ENCODE assay signal across 8 cellular contexts in the genomic region with DNA sequence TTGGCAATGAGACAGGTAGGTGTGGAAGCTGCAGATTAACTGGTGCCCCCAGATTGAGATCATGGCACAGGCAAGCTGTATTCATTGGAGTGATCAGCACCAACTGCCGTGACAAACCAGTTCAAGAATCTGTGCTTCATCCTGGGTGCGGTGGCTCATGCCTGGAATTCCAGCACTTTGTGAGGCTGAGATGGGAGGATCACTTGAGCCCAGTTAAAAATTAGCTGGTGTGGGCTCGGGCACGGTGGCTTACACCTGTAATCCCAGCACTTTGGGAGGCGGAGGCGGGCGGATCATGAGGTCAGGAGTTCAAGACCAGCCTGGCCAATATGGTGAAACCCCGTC. TPM values are rescaled to one million over a fixed set of nuclear protein-coding genes. Genes with fewer than 3 reads are reported as not detected.
A peak's percentile ranks its signal among the peaks of the same experiment; 100 is the strongest.
DNase-seq lines count a peak whose midpoint lies in the region; ATAC-seq, FAIRE-seq and TF ChIP-seq lines count a peak whose summit lies in the region.
"Not testable (repeated sequence)": the region's sequence is repeated elsewhere in the genome, so short reads cannot be mapped to it uniquely, and the experiment has no call there.

No MANE protein-coding gene starts in this region.

- H3K27ac ChIP-seq in CD4-positive, alpha-beta memory T cell (ENCODE audit: low read depth, low read length); naive thymus-derived CD4-positive, alpha-beta T cell (ENCODE audit: low read depth, low read length): not testable (repeated sequence)
- peak overlapping the region; percentile 98 for H3K27ac ChIP-seq in astrocyte (ENCODE audit: low read depth, low read length)
- H3K27ac ChIP-seq in esophagus (ENCODE audit: low read depth in 2 of 2, low read length in 1 of 2), result peak overlapping the region; percentile 20 to 73
- peak overlapping the region; percentile 75 to 83 for H3K27ac ChIP-seq in kidney (ENCODE audit: low read depth in 2 of 2, low read length in 2 of 2)
- peak overlapping the region in 4 of 5 donors; percentile 69 to 79 (median 75) for H3K27ac ChIP-seq in stomach

- CTCF ChIA-PET in CD4-positive, alpha-beta memory T cell (lab: Charles Lee; ENCODE audit: partially characterized antibody), result interaction anchor here (1.4 to 3.0 kb wide), 3 partner anchors 7 to 72 kb away, joined by 3 to 20 read pairs (median 5); no protein-coding TSS in a partner anchor
- CTCF ChIA-PET in naive thymus-derived CD4-positive, alpha-beta T cell (lab: Charles Lee), result interaction anchor here (0.7 kb wide), 1 partner anchor 81 kb away, joined by 3 read pairs; no protein-coding TSS in a partner anchor

- not testable (repeated sequence) for H3K9me3 ChIP-seq in CD4-positive, alpha-beta memory T cell (ENCODE audit: control insufficient read depth in 1 of 2, low read length in 2 of 2); T-helper 17 cell (ENCODE audit: control insufficient read depth, low read length, poor library complexity, severe bottlenecking); astrocyte (ENCODE audit: insufficient read depth, low read depth, low read length); esophagus (ENCODE audit: control insufficient read depth in 2 of 2, insufficient read depth in 1 of 2, low read depth in 1 of 2, low read length in 1 of 2); kidney (ENCODE audit: control insufficient read depth in 1 of 2, low read length in 2 of 2); naive thymus-derived CD4-positive, alpha-beta T cell (ENCODE audit: control insufficient read depth in 2 of 3, low read length in 3 of 3); stomach

- H3K9me3 Mint-ChIP-seq in CD4-positive, alpha-beta memory T cell; IgD-negative memory B cell; astrocyte (ENCODE audit: unreplicated experiment); naive thymus-derived CD4-positive, alpha-beta T cell: not testable (repeated sequence)

- H3K27ac Mint-ChIP-seq in CD4-positive, alpha-beta memory T cell, result peak overlapping the region in 6 of 7 donors; percentile 32 to 86 (median 62)
- H3K27ac Mint-ChIP-seq in IgD-negative memory B cell (peak overlapping the region in 2 of 3 donors; percentile 35 to 39), T-helper 17 cell (peak overlapping the region; percentile 91), astrocyte (ENCODE audit: unreplicated experiment) (peak overlapping the region; percentile 99)
- H3K27ac Mint-ChIP-seq in naive thymus-derived CD4-positive, alpha-beta T cell, result peak overlapping the region in 5 of 9 donors; percentile 10 to 85 (median 52)

- H3K36me3 ChIP-seq in CD4-positive, alpha-beta memory T cell (ENCODE audit: insufficient read depth, low read length), result peaks cover 41% of the 10 kb centered on the region
- H3K36me3 ChIP-seq in astrocyte (ENCODE audit: insufficient read depth, low read length) (peaks cover 18% of the 10 kb centered on the region), esophagus (ENCODE audit: control insufficient read depth in 2 of 2, insufficient read depth in 2 of 2, low read length in 1 of 2) (peaks cover 3 to 22% of the 10 kb centered on the region in 2 donors), kidney (ENCODE audit: control insufficient read depth in 1 of 2, insufficient read depth in 2 of 2, low read length in 2 of 2) (peaks cover 24 to 46% of the 10 kb centered on the region in 2 donors), stomach (peaks cover 41 to 92% (median 86%) of the 10 kb centered on the region in 4 donors)
- peaks cover 6 to 50% (median 21%) of the 10 kb centered on the region in 3 experiments for H3K36me3 ChIP-seq in naive thymus-derived CD4-positive, alpha-beta T cell (ENCODE audit: control insufficient read depth in 2 of 3, insufficient read depth in 3 of 3, low read length in 3 of 3)

- not testable (repeated sequence) for TF ChIP-seq POLR2A in stomach (IDR thresholded peaks at IDR 0.05)

- H3K4me1 Mint-ChIP-seq in CD4-positive, alpha-beta memory T cell, result peaks cover 30 to 45% (median 38%) of the 10 kb centered on the region in 4 donors
- H3K4me1 Mint-ChIP-seq in IgD-negative memory B cell (peaks cover 17 to 30% (median 27%) of the 10 kb centered on the region in 3 donors), T-helper 17 cell (peaks cover 36% of the 10 kb centered on the region), astrocyte (ENCODE audit: low read depth, unreplicated experiment) (peaks cover 40% of the 10 kb centered on the region)
- H3K4me1 Mint-ChIP-seq in naive thymus-derived CD4-positive, alpha-beta T cell, result peaks cover 4 to 38% (median 15%) of the 10 kb centered on the region in 7 donors

- TF ChIP-seq CTCF in astrocyte (IDR thresholded peaks at IDR 0.05; ENCODE audit: insufficient read depth, low read depth, low read length); kidney (IDR thresholded peaks at IDR 0.05; ENCODE audit: borderline replicate concordance, extremely low read depth, insufficient read depth); stomach (IDR thresholded peaks at IDR 0.05): not testable (repeated sequence)

- H3K27me3 Mint-ChIP-seq in CD4-positive, alpha-beta memory T cell; IgD-negative memory B cell; T-helper 17 cell; astrocyte (ENCODE audit: low read depth, unreplicated experiment); naive thymus-derived CD4-positive, alpha-beta T cell: not testable (repeated sequence)

- H3K4me1 ChIP-seq in CD4-positive, alpha-beta memory T cell (ENCODE audit: insufficient read depth, low read length), result peaks cover 27% of the 10 kb centered on the region
- H3K4me1 ChIP-seq in astrocyte (ENCODE audit: insufficient read depth, low read length), result peaks cover 48% of the 10 kb centered on the region
- not testable (repeated sequence) for H3K4me1 ChIP-seq in esophagus (ENCODE audit: control insufficient read depth in 2 of 2, insufficient read depth in 2 of 2, low read length in 1 of 2)
- peaks cover 9 to 45% of the 10 kb centered on the region in 2 donors for H3K4me1 ChIP-seq in kidney (ENCODE audit: control insufficient read depth in 1 of 2, insufficient read depth in 1 of 2, low read depth in 1 of 2, low read length in 2 of 2)
- peaks cover 0 to 16% of the 10 kb centered on the region in 2 donors for H3K4me1 ChIP-seq in naive thymus-derived CD4-positive, alpha-beta T cell (ENCODE audit: control insufficient read depth in 2 of 2, insufficient read depth in 2 of 2, low read length in 2 of 2)
- peaks cover 0 to 72% (median 30%) of the 10 kb centered on the region in 4 donors for H3K4me1 ChIP-seq in stomach

- not testable (repeated sequence) for H2AFZ ChIP-seq in astrocyte (ENCODE audit: low read depth, low read length)

- not testable (repeated sequence) for H3K4me3 ChIP-seq in CD4-positive, alpha-beta memory T cell (ENCODE audit: low read length in 2 of 2); esophagus (ENCODE audit: low read depth in 1 of 2, low read length in 2 of 2); kidney (ENCODE audit: low read length in 2 of 2); naive thymus-derived CD4-positive, alpha-beta T cell (ENCODE audit: low read length); stomach
- peak overlapping the region; percentile 35 for H3K4me3 ChIP-seq in astrocyte (ENCODE audit: insufficient read depth, low read depth, low read length)

- not testable (repeated sequence) for H4K20me1 ChIP-seq in astrocyte (ENCODE audit: insufficient read depth, low read length)

- WGBS in esophagus, 2 donors, result 91 to 93% methylated on average over 8 of the region's 8 CpGs
- WGBS in stomach, 5 donors, result 90 to 97% (median 96%) methylated on average over 7 to 8 of the region's 8 CpGs

- FAIRE-seq in astrocyte (lab: Jason Lieb, UNC); kidney (lab: Jason Lieb, UNC): not testable (repeated sequence)

- H3K9ac ChIP-seq in astrocyte (ENCODE audit: low read length) (peak overlapping the region; percentile 79), kidney (ENCODE audit: low read length in 2 of 2) (peak overlapping the region in 1 of 2 donors; percentile 22)

- intact Hi-C loops in CD4-positive, alpha-beta memory T cell (cut with micrococcal nuclease); kidney (cut with DNase I); naive thymus-derived CD4-positive, alpha-beta T cell (cut with micrococcal nuclease); stomach (cut with DNase I; ENCODE audit: low total_unique reads): not testable (repeated sequence)

- H3K27me3 ChIP-seq in CD4-positive, alpha-beta memory T cell (ENCODE audit: insufficient read depth, low read length); astrocyte (ENCODE audit: insufficient read depth, low read length); esophagus (ENCODE audit: control insufficient read depth in 1 of 2, insufficient read depth in 2 of 2, low read length in 2 of 2); naive thymus-derived CD4-positive, alpha-beta T cell (ENCODE audit: control insufficient read depth in 2 of 2, insufficient read depth in 2 of 2, low read length in 2 of 2); stomach: not testable (repeated sequence)

- not testable (repeated sequence) for H3K4me3 Mint-ChIP-seq in CD4-positive, alpha-beta memory T cell; IgD-negative memory B cell; T-helper 17 cell; astrocyte (ENCODE audit: unreplicated experiment); naive thymus-derived CD4-positive, alpha-beta T cell

- peaks cover 58 to 66% of the 10 kb centered on the region in 2 donors for H3K36me3 Mint-ChIP-seq in CD4-positive, alpha-beta memory T cell
- peaks cover 11% of the 10 kb centered on the region for H3K36me3 Mint-ChIP-seq in IgD-negative memory B cell
- peaks cover 12% of the 10 kb centered on the region for H3K36me3 Mint-ChIP-seq in T-helper 17 cell (ENCODE audit: low read depth)
- peaks cover 13% of the 10 kb centered on the region for H3K36me3 Mint-ChIP-seq in astrocyte (ENCODE audit: low read depth, unreplicated experiment)
- peaks cover 11 to 46% (median 35%) of the 10 kb centered on the region in 5 donors for H3K36me3 Mint-ChIP-seq in naive thymus-derived CD4-positive, alpha-beta T cell

- H3K4me2 ChIP-seq in astrocyte (ENCODE audit: low read length), result peak overlapping the region; percentile 83

- POLR2A ChIA-PET in CD4-positive, alpha-beta memory T cell (lab: Charles Lee; ENCODE audit: partially characterized antibody), result interaction anchor here (8.3 kb wide), 1 partner anchor 33 kb away, joined by 84 read pairs; a partner anchor contains a TSS
- POLR2A ChIA-PET in naive thymus-derived CD4-positive, alpha-beta T cell (lab: Charles Lee), result interaction anchor here (2.8 kb wide), 1 partner anchor 32 kb away, joined by 9 read pairs; no protein-coding TSS in a partner anchor

- ATAC-seq in T-helper 17 cell; naive thymus-derived CD4-positive, alpha-beta T cell: not testable (repeated sequence)

- DNase-seq in CD4-positive, alpha-beta memory T cell; T-helper 17 cell; kidney; naive thymus-derived CD4-positive, alpha-beta T cell; stomach: not testable (repeated sequence)
- peak; percentile 81 for DNase-seq in astrocyte (ENCODE audit: low read depth)

- peaks cover 14% of the 10 kb centered on the region for H3K79me2 ChIP-seq in astrocyte (ENCODE audit: insufficient read depth, low read length)

- not testable (repeated sequence) for TF ChIP-seq EP300 in stomach (IDR thresholded peaks at IDR 0.05)

RNA-seq across cellular contexts. Expression of a gene that starts 33.1 kb away (rescaled TPM):
- 10 to 100 TPM; 30.6 to 36.6 TPM for total RNA-seq in CD4-positive, alpha-beta memory T cell
- 10 to 100 TPM; 15.3 to 15.5 TPM for polyA plus RNA-seq in CD4-positive, alpha-beta memory T cell
- polyA plus RNA-seq in IgD-negative memory B cell (14.9 TPM), esophagus (1 to 10 TPM; 5.2 to 8.7 TPM), kidney (ENCODE audit: insufficient read depth, low read depth, low replicate concordance) (4.5 TPM), stomach (1 to 10 TPM; 4.7 to 8.1 (median 4.9) TPM)
- total RNA-seq in T-helper 17 cell (10 to 100 TPM; 16.4 to 21.2 TPM), astrocyte (0.43 and 1.2 TPM in 2 replicates), kidney (24.6 TPM), stomach (10 to 100 TPM in 4 of 5 donors, 1 to 10 TPM in 1; 2.6 to 34.9 (median 16.5) TPM)
- 10 to 100 TPM; 29.0 to 49.8 (median 42.9) TPM for total RNA-seq in naive thymus-derived CD4-positive, alpha-beta T cell
- polyA plus RNA-seq in naive thymus-derived CD4-positive, alpha-beta T cell, result 10 to 100 TPM; 15.9 to 18.9 TPM

RNA-seq across cellular contexts. Expression of a gene that starts 33.8 kb away (rescaled TPM):
- 100 to 1,000 TPM; 222 to 235 TPM for total RNA-seq in CD4-positive, alpha-beta memory T cell
- 100 to 1,000 TPM; 127 to 155 TPM for polyA plus RNA-seq in CD4-positive, alpha-beta memory T cell
- polyA plus RNA-seq in IgD-negative memory B cell (104 TPM), esophagus (10 to 100 TPM; 39.6 to 58.5 TPM), kidney (ENCODE audit: insufficient read depth, low read depth, low replicate concordance) (47.2 TPM), stomach (10 to 100 TPM; 23.3 to 43.4 (median 24.1) TPM)
- total RNA-seq in T-helper 17 cell (100 to 1,000 TPM; 221 to 223 TPM), astrocyte (34.9 and 47.5 TPM in 2 replicates), kidney (263 TPM), stomach (100 to 1,000 TPM; 149 to 424 (median 247) TPM)
- 100 to 1,000 TPM; 168 to 253 (median 185) TPM for total RNA-seq in naive thymus-derived CD4-positive, alpha-beta T cell
- 10 to 100 TPM; 63.9 to 95.7 TPM for polyA plus RNA-seq in naive thymus-derived CD4-positive, alpha-beta T cell

Comparison
In these comparisons a context has a peak if more than half of its experiments do, and no peak if none do; other contexts are left out.
1. H3K27ac Mint-ChIP-seq: peak in every context shown above with its lines; median percentile 99 in astrocyte; 91 in T-helper 17 cell; 62 in CD4-positive, alpha-beta memory T cell; 52 in naive thymus-derived CD4-positive, alpha-beta T cell; 37 in IgD-negative memory B cell.